17 cellular contexts compared by ENCODE assay signal in genomic region chr10:112816033-112816430, GRCh38.
DNase-seq lines count a peak whose midpoint lies in the region; ATAC-seq and TF ChIP-seq lines count a peak whose summit lies in the region.
"Had no signal": no experiment of that assay in that cellular context is flagged by ENCODE, and none has a peak within 500 bp of the region (broad histone marks: within the 10 kb centered on the region; RNA-seq: fewer than 3 reads in every experiment).

No MANE protein-coding gene starts in this region.

- no peak overlapping the region for H3K9ac ChIP-seq in HCT116 (ENCODE audit: low read length)
- H3K9ac ChIP-seq in mesenchymal stem cell (ENCODE audit: low read length): peak overlapping the region; percentile 49

- no peaks in the 10 kb centered on the region for H4K20me1 ChIP-seq in HCT116 (ENCODE audit: insufficient read depth)

- peaks cover 0 to 13% of the 10 kb centered on the region in 2 experiments; a peak in 2 of 4 replicates for H3K36me3 ChIP-seq in HCT116 (ENCODE audit: control insufficient read depth in 1 of 2, insufficient read depth in 2 of 2, low read length in 2 of 2)
- H3K36me3 ChIP-seq in mesenchymal stem cell (ENCODE audit: control insufficient read depth in 1 of 2, insufficient read depth in 2 of 2, low read depth in 1 of 2, low read length in 2 of 2): peaks cover 7 to 9% of the 10 kb centered on the region in 2 experiments
- H3K36me3 ChIP-seq in stomach: peaks cover 0 to 4% (median 0%) of the 10 kb centered on the region in 4 donors
- no peaks in the 10 kb centered on the region for H3K36me3 ChIP-seq in upper lobe of right lung
- H3K36me3 ChIP-seq: gastrocnemius medialis had no signal

- CTCF ChIA-PET in HCT116 (lab: Charles Lee): no interaction called here

- no peak overlapping the region for H3K14ac ChIP-seq in mesenchymal stem cell (ENCODE audit: low read length in 2 of 2)

- H2BK15ac ChIP-seq in mesenchymal stem cell (ENCODE audit: low read depth, poor library complexity, severe bottlenecking): no peak overlapping the region

- peaks cover 3% of the 10 kb centered on the region; the same call in 1 of the 2 replicates for H3K79me2 ChIP-seq in HCT116 (ENCODE audit: insufficient read depth, low read length)

- TF ChIP-seq POLR2A in HCT116 (IDR thresholded peaks at IDR 0.05; ENCODE audit: borderline replicate concordance, extremely low read depth, insufficient read depth, insufficient read length) (no peak), stomach (IDR thresholded peaks at IDR 0.05) (no peak)

- no peak for ATAC-seq in HCT116
- no peak for ATAC-seq in upper lobe of right lung
- ATAC-seq in GM18858 (IDR thresholded peaks at IDR 0.05; ENCODE audit: unreplicated experiment): no peak
- ATAC-seq: stimulated activated memory B cell treated with anti-CD40 and anti-IgM and Interleukin-4, amounts not matched to agents 10 μg/mL and 1 μg/mL and 100 μg/mL, for 72 hours had no signal

- H3K4me2 ChIP-seq in HCT116 (ENCODE audit: low read length) (peak overlapping the region; percentile 51), mesenchymal stem cell (ENCODE audit: low read length, poor library complexity, severe bottlenecking) (no peak overlapping the region)

- H3K79me1 ChIP-seq in mesenchymal stem cell (replicated peaks; ENCODE audit: low read length, poor library complexity, severe bottlenecking): peaks cover 7% of the 10 kb centered on the region

- no peak for DNase-seq in HCT116 (ENCODE audit: low read depth, low spot score)
- peak; percentile 18 for DNase-seq in astrocyte of the spinal cord (ENCODE audit: low read depth, low spot score)
- DNase-seq in mesenchymal stem cell: no peak
- no peak for DNase-seq in stomach
- no peak for DNase-seq in upper lobe of right lung
- no peak for DNase-seq in NK-92 treated with Interleukin-12 subunit alpha and Interleukin-12 subunit beta, amount 100 ng/mL, for 24 hours (lab: John Stamatoyannopoulos, UW)
- DNase-seq: activated CD4-positive, alpha-beta T cell treated with anti-CD3 and anti-CD28 coated beads for 1 hour; activated naive CD8-positive, alpha-beta T cell treated with anti-CD3 and anti-CD28 coated beads for 36 hours; gastrocnemius medialis; midbrain; NCI-H1436; NCI-H774 had no signal

- WGBS in mesenchymal stem cell: 82% methylated on average over 4 of the region's 4 CpGs
- 70 to 86% (median 80%) methylated on average over 4 of the region's 4 CpGs for WGBS in stomach, 5 donors

- H3K9me3 ChIP-seq in HCT116 (ENCODE audit: control insufficient read depth in 1 of 2, insufficient read depth in 1 of 2, low read depth in 1 of 2, low read length in 2 of 2) (no peaks in the 10 kb centered on the region), mesenchymal stem cell (ENCODE audit: control insufficient read depth, low read length) (no peaks in the 10 kb centered on the region), stomach (no peaks in the 10 kb centered on the region), upper lobe of right lung (no peaks in the 10 kb centered on the region)
- H3K9me3 ChIP-seq: gastrocnemius medialis, neutrophil, tibial nerve had no signal

- H2AK5ac ChIP-seq in mesenchymal stem cell (ENCODE audit: low read length, severe bottlenecking): no peak overlapping the region

- no peak overlapping the region for H2BK12ac ChIP-seq in mesenchymal stem cell (ENCODE audit: low read length in 2 of 2)

- no peak overlapping the region for H2BK120ac ChIP-seq in mesenchymal stem cell (ENCODE audit: low read depth, low read length)

- RAD21 ChIA-PET in HCT116 (lab: Charles Lee; ENCODE audit: low non-redundant PET in 1 of 2, low total read pairs in 2 of 2, uncharacterized antibody in 2 of 2, unreplicated experiment in 2 of 2): no interaction called here

- no peak overlapping the region for H2BK5ac ChIP-seq in mesenchymal stem cell (ENCODE audit: low read depth, low read length, poor library complexity, severe bottlenecking)

- H3K23ac ChIP-seq in mesenchymal stem cell (ENCODE audit: low read length in 2 of 2): no peak overlapping the region

- H3K27me3 ChIP-seq in HCT116 (ENCODE audit: insufficient read depth, low read length) (no peaks in the 10 kb centered on the region), mesenchymal stem cell (ENCODE audit: control insufficient read depth in 1 of 2, insufficient read depth in 1 of 2, low read length in 2 of 2) (no peaks in the 10 kb centered on the region), stomach (no peaks in the 10 kb centered on the region), upper lobe of right lung (no peaks in the 10 kb centered on the region)
- H3K27me3 ChIP-seq: gastrocnemius medialis, neutrophil, tibial nerve had no signal

- TF ChIP-seq RAD21 in HCT116 (IDR thresholded peaks at IDR 0.05; ENCODE audit: low read depth): no peak

- no peak overlapping the region for H4K8ac ChIP-seq in mesenchymal stem cell (ENCODE audit: low read length)

- no peak for TF ChIP-seq EP300 in stomach (IDR thresholded peaks at IDR 0.05)

- H3K4ac ChIP-seq in mesenchymal stem cell (ENCODE audit: low read depth in 1 of 2, low read length in 2 of 2): no peak overlapping the region

- in situ Hi-C loops in astrocyte of the spinal cord (cut with HindIII; ENCODE audit: low sequenced_read_pairs): no loop called here

- H3K27ac ChIP-seq in HCT116 (ENCODE audit: low read depth, low read length) (peak overlapping the region; percentile 6; the same call in 1 of the 2 replicates), mesenchymal stem cell (ENCODE audit: low read length, poor library complexity, severe bottlenecking) (peak overlapping the region; percentile 28), stomach (peak overlapping the region in 3 of 5 donors; percentile 11 to 45 (median 25)), upper lobe of right lung (no peak overlapping the region)
- H3K27ac ChIP-seq: neutrophil, SK-N-MC had no signal

- intact Hi-C loops in HCT116 (cut with micrococcal nuclease) (loop anchor here (10.0 kb wide), 1 partner anchor 251 kb away; no protein-coding TSS in a partner anchor), stomach (cut with DNase I; ENCODE audit: low total_unique reads) (no loop called here), upper lobe of right lung (cut with DNase I) (no loop called here)

- H3K4me1 ChIP-seq in HCT116 (ENCODE audit: control insufficient read depth in 1 of 2, insufficient read depth in 2 of 2, low read length in 2 of 2) (peaks cover 44 to 54% of the 10 kb centered on the region in 2 experiments), mesenchymal stem cell (ENCODE audit: control insufficient read depth, insufficient read depth, low read depth, low read length) (peaks cover 20% of the 10 kb centered on the region), stomach (peaks cover 8 to 25% (median 12%) of the 10 kb centered on the region in 4 donors), upper lobe of right lung (peaks cover 12% of the 10 kb centered on the region)
- H3K4me1 ChIP-seq: gastrocnemius medialis had no signal

- no peak overlapping the region for H4K91ac ChIP-seq in mesenchymal stem cell (ENCODE audit: low read length)

- TF ChIP-seq CTCF in HCT116 (IDR thresholded peaks at IDR 0.05 in 2 of 3, conservative IDR thresholded peaks at IDR 0.05 in 1 of 3; ENCODE audit: borderline replicate concordance in 1 of 3, insufficient read depth in 1 of 3, low read depth in 2 of 3, low read length in 2 of 3) (no peak), astrocyte of the spinal cord (IDR thresholded peaks at IDR 0.05; ENCODE audit: low read depth, low read length) (no peak), stomach (IDR thresholded peaks at IDR 0.05) (no peak), upper lobe of right lung (IDR thresholded peaks at IDR 0.05) (no peak)

- no peak overlapping the region for H3K4me3 ChIP-seq in HCT116 (replicated peaks in 1 of 2; ENCODE audit: low read depth in 1 of 2, low read length in 2 of 2)
- no peak overlapping the region for H3K4me3 ChIP-seq in astrocyte of the spinal cord (ENCODE audit: low read depth, low read length)
- peak overlapping the region in 1 of 2 experiments; percentile 57 for H3K4me3 ChIP-seq in mesenchymal stem cell (ENCODE audit: insufficient read depth in 1 of 2, low read depth in 1 of 2, low read length in 2 of 2)
- no peak overlapping the region for H3K4me3 ChIP-seq in stomach
- H3K4me3 ChIP-seq in upper lobe of right lung: no peak overlapping the region
- H3K4me3 ChIP-seq: gastrocnemius medialis, SK-N-MC, tibial nerve had no signal

- POLR2A ChIA-PET in HCT116 (lab: Charles Lee): no interaction called here

- no peak overlapping the region for H3K18ac ChIP-seq in mesenchymal stem cell (ENCODE audit: low read depth in 1 of 2, low read length in 2 of 2)

- H2AFZ ChIP-seq in HCT116 (ENCODE audit: low read depth, low read length, poor library complexity, severe bottlenecking) (no peak overlapping the region), mesenchymal stem cell (ENCODE audit: low read depth, low read length) (no peak overlapping the region)

- no TSS peak for BruUV-seq in HCT116 (replicated peaks; lab: Mats Ljungman, UMichigan)

- no peaks in the 10 kb centered on the region for H3K9me2 ChIP-seq in HCT116 (ENCODE audit: insufficient read depth)

TF ChIP-seq in HCT116, 20 proteins besides CTCF, POLR2A, EP300 and RAD21 (continues in another document):
- TF ChIP-seq EZH2 (IDR thresholded peaks at IDR 0.05) (no peak), SP1 (IDR thresholded peaks at IDR 0.05; ENCODE audit: low read depth) (no peak), REST (IDR thresholded peaks at IDR 0.05; ENCODE audit: low read depth) (no peak), SIN3A (IDR thresholded peaks at IDR 0.05; ENCODE audit: low read depth) (no peak)
